ENCODE assay signal across 1 cellular context in genomic region chr1:177659259-177659658, GRCh38.
TF ChIP-seq lines count a peak whose summit lies in the region.

No MANE protein-coding gene starts in this region.

TF ChIP-seq in SK-N-SH treated with all-trans-retinoic acid at 6 μM for 48 hours, 23 proteins besides CTCF, POLR2A, EP300 and RAD21 (continued from another document):
- TF ChIP-seq POU6F1 (CRISPR knock-in tag; IDR thresholded peaks at IDR 0.05; ENCODE audit: borderline replicate concordance, low read depth) (no peak), CREB5 (CRISPR knock-in tag; IDR thresholded peaks at IDR 0.05; ENCODE audit: low read depth) (no peak)
